Comparison of ENCODE assay signal across 8 cellular contexts in the genomic region with DNA sequence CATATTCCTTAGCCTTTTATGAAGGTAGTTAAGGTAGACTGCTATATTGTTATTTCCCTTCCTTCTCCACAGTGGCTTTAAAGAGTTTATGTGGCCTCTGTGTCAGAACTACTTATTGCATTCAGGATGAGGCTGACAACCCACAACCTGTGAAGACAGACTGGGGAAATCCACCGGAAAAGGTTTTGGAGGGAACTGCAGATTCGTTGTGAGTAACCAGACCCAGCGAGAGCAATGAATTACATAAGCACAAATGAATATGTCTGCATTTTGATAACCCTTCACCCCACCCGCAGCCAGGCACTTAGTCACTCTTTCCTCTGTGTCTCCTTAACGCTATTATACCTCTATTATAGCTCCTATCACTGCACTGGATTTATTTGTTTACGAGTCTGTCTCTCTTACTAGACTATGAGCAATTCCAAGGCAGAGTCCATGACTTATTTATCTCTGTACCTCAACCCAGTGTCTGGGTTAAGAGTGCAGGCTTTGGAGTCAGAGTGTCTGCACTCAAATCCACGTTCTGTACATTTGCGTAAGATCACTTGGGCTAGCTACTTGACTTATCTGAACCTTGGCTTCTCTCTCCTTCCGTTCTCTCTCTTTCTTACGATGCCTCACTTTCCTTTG. TPM values are rescaled to one million over a fixed set of nuclear protein-coding genes. Genes with fewer than 3 reads are reported as not detected.
DNase-seq lines count a peak whose midpoint lies in the region; ATAC-seq lines count a peak whose summit lies in the region.

No MANE protein-coding gene starts in this region.

- H4K5ac ChIP-seq in mesendoderm (ENCODE audit: low read length): no peak overlapping the region

- ATAC-seq in GM21447 (IDR thresholded peaks at IDR 0.05; ENCODE audit: unreplicated experiment): peak; percentile 49

- no peak overlapping the region for H3K18ac ChIP-seq in mesendoderm (ENCODE audit: low read length)

- H3K36me3 ChIP-seq in ACC112 (ENCODE audit: insufficient read depth, low read length) (no peaks in the 10 kb centered on the region), mesendoderm (ENCODE audit: control insufficient read depth, insufficient read depth, low read length) (no peaks in the 10 kb centered on the region)

- H3K4me3 ChIP-seq in ACC112 (ENCODE audit: low read depth, low read length): peak overlapping the region; percentile 35
- H3K4me3 ChIP-seq in mesendoderm (ENCODE audit: low read length): no peak overlapping the region

- WGBS in mesendoderm (ENCODE audit: extremely low coverage, insufficient coverage, low lambda C conversion rate): no CpG with 5 or more reads among the region's 10 CpGs

- no peak overlapping the region for H2AK5ac ChIP-seq in mesendoderm (ENCODE audit: low read length)

- no peak overlapping the region for H3K4ac ChIP-seq in mesendoderm (ENCODE audit: low read depth, low read length)

- H2AFZ ChIP-seq in ACC112 (ENCODE audit: low read length, unreplicated experiment): peak overlapping the region; percentile 49

- H2BK120ac ChIP-seq in mesendoderm (ENCODE audit: low read depth, low read length): no peak overlapping the region

- peaks cover 52% of the 10 kb centered on the region for H3K4me1 ChIP-seq in ACC112 (ENCODE audit: control insufficient read depth, insufficient read depth, low read length, unreplicated experiment)
- H3K4me1 ChIP-seq in mesendoderm (ENCODE audit: control insufficient read depth, low read depth, low read length): no peaks in the 10 kb centered on the region

- no peak overlapping the region for H2BK15ac ChIP-seq in mesendoderm (replicated peaks; ENCODE audit: low read depth)

- no peak overlapping the region for H4K8ac ChIP-seq in mesendoderm (ENCODE audit: low read depth, low read length)

- H3K27me3 ChIP-seq in ACC112 (ENCODE audit: insufficient read depth, low read length) (no peaks in the 10 kb centered on the region), mesendoderm (ENCODE audit: insufficient read depth, low read length, poor library complexity) (no peaks in the 10 kb centered on the region)

- H3K4me2 ChIP-seq in mesendoderm (ENCODE audit: low read length): no peak overlapping the region

- H3K79me2 ChIP-seq in ACC112 (ENCODE audit: control insufficient read depth, insufficient read depth, low read length, unreplicated experiment) (no peaks in the 10 kb centered on the region), mesendoderm (ENCODE audit: control insufficient read depth, insufficient read depth, low read length) (no peaks in the 10 kb centered on the region)

- DNase-seq in MV-4-11 (lab: John Stamatoyannopoulos, UW) (peak; percentile 92), glomerular endothelial cell (ENCODE audit: extremely low read depth, low read depth, low spot score) (peak; percentile 87), mesendoderm (no peak), HuH-7.5 (ENCODE audit: low spot score) (no peak)
- peak; percentile 78 for DNase-seq in activated CD8-positive, alpha-beta memory T cell treated with anti-CD3 and anti-CD28 coated beads for 24 hours
- DNase-seq in stimulated activated CD8-positive, alpha-beta memory T cell treated with anti-CD3 and anti-CD28 coated beads, Interleukin-2, amount 100 ng/mL, for 1 hour (ENCODE audit: low read depth in 2 of 2): peak; percentile 44 to 52

- H3K79me1 ChIP-seq in mesendoderm (ENCODE audit: low read length): no peaks in the 10 kb centered on the region

- no peak overlapping the region for H3K23ac ChIP-seq in mesendoderm (ENCODE audit: low read length)

- H2BK5ac ChIP-seq in mesendoderm (ENCODE audit: low read length): no peak overlapping the region

- no peak overlapping the region for H3K56ac ChIP-seq in mesendoderm (ENCODE audit: low read length)

- H3K27ac ChIP-seq in ACC112 (ENCODE audit: low read depth, low read length) (peak overlapping the region; percentile 85), mesendoderm (ENCODE audit: low read depth, low read length) (no peak overlapping the region)

- H3K9ac ChIP-seq in mesendoderm (ENCODE audit: low read length): no peak overlapping the region

RNA-seq across cellular contexts. Expression of a gene that starts 19.2 kb away (rescaled TPM):
- total RNA-seq in glomerular endothelial cell: 0.10 and 0.18 TPM in 2 replicates
- polyA plus RNA-seq in mesendoderm (2013, experiment 1 of 2): 0.11 TPM
- 0.10 TPM for polyA plus RNA-seq in mesendoderm (2013, experiment 2 of 2)

RNA-seq across cellular contexts. Expression of a gene that starts 19.5 kb away (rescaled TPM):
- total RNA-seq in glomerular endothelial cell: 47.8 and 70.4 TPM in 2 replicates
- 26.7 TPM for polyA plus RNA-seq in mesendoderm (2013, experiment 1 of 2)
- polyA plus RNA-seq in mesendoderm (2013, experiment 2 of 2): 26.9 TPM

Comparison
In these comparisons a context has a peak if more than half of its experiments do, and no peak if none do; other contexts are left out.
1. DNase-seq: peak in MV-4-11 (single experiment), activated CD8-positive, alpha-beta memory T cell treated with anti-CD3 and anti-CD28 coated beads for 24 hours (single experiment), glomerular endothelial cell (single experiment) and stimulated activated CD8-positive, alpha-beta memory T cell treated with anti-CD3 and anti-CD28 coated beads, Interleukin-2, amount 100 ng/mL, for 1 hour (2 of 2); none in mesendoderm (single experiment) and HuH-7.5 (single experiment).